Comparison of ENCODE assay signal across 8 cellular contexts in genomic region chr15:76335851-76336253, GRCh38. TPM values are rescaled to one million over a fixed set of nuclear protein-coding genes. Genes with fewer than 3 reads are reported as not detected.
A peak's percentile ranks its signal among the peaks of the same experiment; 100 is the strongest.
DNase-seq lines count a peak whose midpoint lies in the region; ATAC-seq and TF ChIP-seq lines count a peak whose summit lies in the region.

No MANE protein-coding gene starts in this region.

- H3K4me3 ChIP-seq in Caco-2 (ENCODE audit: low read depth, low read length), result peak overlapping the region; percentile 82
- peak overlapping the region; percentile 48 for H3K4me3 ChIP-seq in mesodermal cell (ENCODE audit: extremely low read depth, insufficient read depth, low read length, poor library complexity, severe bottlenecking)

- peak overlapping the region; percentile 90 for H3K4me3 Mint-ChIP-seq in Caco-2 (ENCODE audit: unreplicated experiment)
- H3K4me3 Mint-ChIP-seq in activated CD8-positive, alpha-beta T cell treated with anti-CD3 and anti-CD28 coated beads for 36 hours, result peak overlapping the region; percentile 66

- H3K27me3 Mint-ChIP-seq in Caco-2 (ENCODE audit: insufficient read depth, unreplicated experiment), result no peaks in the 10 kb centered on the region
- peaks cover 71% of the 10 kb centered on the region for H3K27me3 Mint-ChIP-seq in activated CD8-positive, alpha-beta T cell treated with anti-CD3 and anti-CD28 coated beads for 36 hours

- peak overlapping the region; percentile 64 for H3K27ac ChIP-seq in mesodermal cell (ENCODE audit: low read depth, low read length, severe bottlenecking)

- H3K9me3 ChIP-seq in Caco-2 (no peaks in the 10 kb centered on the region), mesodermal cell (ENCODE audit: control insufficient read depth, low read length) (no peaks in the 10 kb centered on the region)

- intact Hi-C loops in Caco-2 (cut with micrococcal nuclease; ENCODE audit: unreplicated experiment), result loop anchor here (2.0 kb wide), 4 partner anchors 25 to 531 kb away; partner anchors contain the start of gene ETFA
- intact Hi-C loops in activated CD8-positive, alpha-beta T cell treated with anti-CD3 and anti-CD28 coated beads for 36 hours (cut with micrococcal nuclease), result no loop called here

- H3K27ac Mint-ChIP-seq in Caco-2 (ENCODE audit: unreplicated experiment), result peak overlapping the region; percentile 89
- H3K27ac Mint-ChIP-seq in activated CD8-positive, alpha-beta T cell treated with anti-CD3 and anti-CD28 coated beads for 36 hours, result no peak overlapping the region

- no peak for TF ChIP-seq CTCF in Caco-2 (IDR thresholded peaks at IDR 0.05; ENCODE audit: insufficient read depth in 1 of 2, low read depth in 1 of 2, low read length in 1 of 2, severe bottlenecking in 1 of 2, unreplicated experiment in 1 of 2)
- TF ChIP-seq CTCF in activated CD8-positive, alpha-beta T cell treated with anti-CD3 and anti-CD28 coated beads for 36 hours (IDR thresholded peaks at IDR 0.05), result no peak

- H3K4me1 Mint-ChIP-seq in Caco-2 (ENCODE audit: low read depth, unreplicated experiment), result peaks cover 18% of the 10 kb centered on the region
- H3K4me1 Mint-ChIP-seq in activated CD8-positive, alpha-beta T cell treated with anti-CD3 and anti-CD28 coated beads for 36 hours (ENCODE audit: low read depth), result peaks cover 40% of the 10 kb centered on the region

- peaks cover 27% of the 10 kb centered on the region for H3K4me1 ChIP-seq in Caco-2
- peaks cover 14% of the 10 kb centered on the region for H3K4me1 ChIP-seq in mesodermal cell (ENCODE audit: control insufficient read depth, insufficient read depth, low read length, poor library complexity, severe bottlenecking)

- 0 to 13% methylated on average over 2 to 4 of the region's 11 CpGs for WGBS in mesodermal cell (ENCODE audit: insufficient coverage in 2 of 2), 2 experiments

- CTCF ChIA-PET in Caco-2 (lab: Charles Lee), result interaction anchor here (0.6 to 1.1 kb wide), 4 partner anchors 10 to 88 kb away, joined by 4 to 6 read pairs (median 4); partner anchors contain the start of gene ETFA
- CTCF ChIA-PET in activated CD8-positive, alpha-beta T cell treated with anti-CD3 and anti-CD28 coated beads for 36 hours (lab: Charles Lee), result interaction anchor here (1.2 to 1.7 kb wide), 3 partner anchors 8 to 146 kb away, joined by 3 to 4 read pairs (median 4); no protein-coding TSS in a partner anchor

- no peaks in the 10 kb centered on the region for H3K27me3 ChIP-seq in Caco-2 (replicated peaks; ENCODE audit: control insufficient read depth, insufficient read depth, low read length)

- POLR2A ChIA-PET in Caco-2 (lab: Charles Lee), result interaction anchor here (0.6 to 2.0 kb wide), 9 partner anchors 10 to 570 kb away, joined by 3 to 29 read pairs (median 8); partner anchors contain the start of genes ETFA and SCAPER
- POLR2A ChIA-PET in activated CD8-positive, alpha-beta T cell treated with anti-CD3 and anti-CD28 coated beads for 36 hours (lab: Charles Lee), result interaction anchor here (0.6 to 1.1 kb wide), 4 partner anchors 10 to 1053 kb away, joined by 3 to 4 read pairs (median 4); no protein-coding TSS in a partner anchor

- no peaks in the 10 kb centered on the region for H3K9me3 Mint-ChIP-seq in Caco-2 (ENCODE audit: unreplicated experiment)
- H3K9me3 Mint-ChIP-seq in activated CD8-positive, alpha-beta T cell treated with anti-CD3 and anti-CD28 coated beads for 36 hours, result no peaks in the 10 kb centered on the region

- no peak for DNase-seq in Caco-2
- no peak for DNase-seq in activated CD8-positive, alpha-beta T cell treated with anti-CD3 and anti-CD28 coated beads for 36 hours
- no peak for DNase-seq in NCI-H226

- BruUV-seq in Caco-2 (replicated peaks; lab: Mats Ljungman, UMichigan), result TSS peak; percentile 90

- H3K36me3 Mint-ChIP-seq in Caco-2 (ENCODE audit: insufficient read depth, unreplicated experiment), result peaks cover 45% of the 10 kb centered on the region
- no peaks in the 10 kb centered on the region for H3K36me3 Mint-ChIP-seq in activated CD8-positive, alpha-beta T cell treated with anti-CD3 and anti-CD28 coated beads for 36 hours (ENCODE audit: low read depth)

- H3K36me3 ChIP-seq in Caco-2 (ENCODE audit: control insufficient read depth, insufficient read depth, low read length), result no peaks in the 10 kb centered on the region
- H3K36me3 ChIP-seq in mesodermal cell (ENCODE audit: control insufficient read depth, insufficient read depth, low read length), result no peaks in the 10 kb centered on the region

- peak; percentile 19 for ATAC-seq in HG03439 (IDR thresholded peaks at IDR 0.05; ENCODE audit: unreplicated experiment)
- ATAC-seq in activated CD8-positive, alpha-beta T cell treated with anti-CD3 and anti-CD28 coated beads for 36 hours, result no peak
- no peak for ATAC-seq in GM21786 (IDR thresholded peaks at IDR 0.05; ENCODE audit: unreplicated experiment)
- ATAC-seq in GM21381 (IDR thresholded peaks at IDR 0.05; ENCODE audit: unreplicated experiment), result no peak
- no peak for ATAC-seq in HG02798 (IDR thresholded peaks at IDR 0.05; ENCODE audit: poor library complexity, unreplicated experiment)

RNA-seq across cellular contexts. Expression of gene ISL2, which starts 0.7 kb away (rescaled TPM):
- 11.0 TPM in 2 replicates for total RNA-seq in Caco-2 (2022)
- under 1 TPM in 1 of 2 experiments, not detected in 1; 0.22 TPM for total RNA-seq in activated CD8-positive, alpha-beta T cell treated with anti-CD3 and anti-CD28 coated beads for 36 hours
- polyA plus RNA-seq in mesodermal cell (2013, experiment 1 of 2), result 1.3 TPM
- 0.86 TPM for polyA plus RNA-seq in mesodermal cell (2013, experiment 2 of 2)

RNA-seq across cellular contexts. Expression of gene ETFA, which starts 24.6 kb away (rescaled TPM):
- 241 and 260 TPM in 2 replicates for total RNA-seq in Caco-2 (2022)
- 100 to 1,000 TPM; 159 to 164 TPM for total RNA-seq in activated CD8-positive, alpha-beta T cell treated with anti-CD3 and anti-CD28 coated beads for 36 hours
- polyA plus RNA-seq in mesodermal cell (2013, experiment 1 of 2), result 124 TPM
- 120 TPM for polyA plus RNA-seq in mesodermal cell (2013, experiment 2 of 2)
